In genomic region chr6:107811591-107812218, GRCh38 we compare ENCODE assay signal across 13 cellular contexts. TPM values are rescaled to one million over a fixed set of nuclear protein-coding genes. Genes with fewer than 3 reads are reported as not detected.
A peak's percentile ranks its signal among the peaks of the same experiment; 100 is the strongest.
DNase-seq lines count a peak whose midpoint lies in the region; ATAC-seq and TF ChIP-seq lines count a peak whose summit lies in the region.
"Had no signal": no experiment of that assay in that cellular context is flagged by ENCODE, and none has a peak within 500 bp of the region (broad histone marks: within the 10 kb centered on the region; RNA-seq: fewer than 3 reads in every experiment).

No MANE protein-coding gene starts in this region.

- no peaks in the 10 kb centered on the region for H3K27me3 ChIP-seq in right cardiac atrium (ENCODE audit: control insufficient read depth, insufficient read depth)
- peaks cover 33% of the 10 kb centered on the region for H3K27me3 ChIP-seq in left ventricle myocardium inferior (ENCODE audit: low read depth)
- peaks cover 0 to 6% (median 0%) of the 10 kb centered on the region in 3 donors for H3K27me3 ChIP-seq in stomach

- H3K4me3 ChIP-seq in right cardiac atrium (ENCODE audit: low read length): no peak overlapping the region
- H3K4me3 ChIP-seq in left ventricle myocardium inferior: no peak overlapping the region
- no peak overlapping the region for H3K4me3 ChIP-seq in stomach

- H3K9me3 ChIP-seq in right cardiac atrium (ENCODE audit: control insufficient read depth, low read length) (no peaks in the 10 kb centered on the region), left ventricle myocardium inferior (replicated peaks) (no peaks in the 10 kb centered on the region), stomach (no peaks in the 10 kb centered on the region)

- H3K27ac ChIP-seq in right cardiac atrium (ENCODE audit: low read length): no peak overlapping the region
- H3K27ac ChIP-seq in left ventricle myocardium inferior (replicated peaks): no peak overlapping the region
- no peak overlapping the region for H3K27ac ChIP-seq in stomach

- peaks cover 19% of the 10 kb centered on the region for H3K36me3 Mint-ChIP-seq in activated naive CD8-positive, alpha-beta T cell
- H3K36me3 Mint-ChIP-seq: CD14-positive monocyte had no signal

- H3K36me3 ChIP-seq in left ventricle myocardium inferior: no peaks in the 10 kb centered on the region
- no peaks in the 10 kb centered on the region for H3K36me3 ChIP-seq in stomach

- no peak for TF ChIP-seq POLR2A in stomach (IDR thresholded peaks at IDR 0.05)

- no peaks in the 10 kb centered on the region for H3K27me3 Mint-ChIP-seq in activated naive CD8-positive, alpha-beta T cell

- H3K4me3 Mint-ChIP-seq in activated naive CD8-positive, alpha-beta T cell: no peak overlapping the region
- H3K4me3 Mint-ChIP-seq: CD14-positive monocyte had no signal

- DNase-seq in right cardiac atrium: peak in 1 of 3 donors; percentile 16
- no peak for DNase-seq in left ventricle myocardium inferior
- DNase-seq in kidney tubule cell (ENCODE audit: low spot score): peak; percentile 91
- no peak for DNase-seq in NCI-H1417 (lab: John Stamatoyannopoulos, UW)
- DNase-seq in stomach: no peak
- DNase-seq: activated CD4-positive, alpha-beta T cell treated with anti-CD3 and anti-CD28 coated beads, Interleukin-2, amount 50 U/mL, for 1 hour; cortex of kidney; KG1; stimulated activated naive CD4-positive, alpha-beta T cell treated with Interleukin-2 at 50 U/mL for 16 hours had no signal

- peaks cover 69% of the 10 kb centered on the region for H3K4me1 Mint-ChIP-seq in activated naive CD8-positive, alpha-beta T cell (ENCODE audit: low read depth)
- H3K4me1 Mint-ChIP-seq: CD14-positive monocyte had no signal

- TF ChIP-seq EP300 in stomach (IDR thresholded peaks at IDR 0.05): no peak

- no peaks in the 10 kb centered on the region for H3K4me1 ChIP-seq in right cardiac atrium (ENCODE audit: control insufficient read depth, insufficient read depth, low read length)
- no peaks in the 10 kb centered on the region for H3K4me1 ChIP-seq in left ventricle myocardium inferior
- peaks cover 0 to 10% (median 5%) of the 10 kb centered on the region in 4 donors for H3K4me1 ChIP-seq in stomach

- no peaks in the 10 kb centered on the region for H3K9me3 Mint-ChIP-seq in activated naive CD8-positive, alpha-beta T cell (ENCODE audit: low read depth)
- H3K9me3 Mint-ChIP-seq: CD14-positive monocyte had no signal

- ATAC-seq in right cardiac atrium (peak; percentile 28 to 36), GM21786 (IDR thresholded peaks at IDR 0.05; ENCODE audit: unreplicated experiment) (no peak), HG03439 (IDR thresholded peaks at IDR 0.05; ENCODE audit: unreplicated experiment) (no peak)

- intact Hi-C loops in right cardiac atrium (cut with DNase I) (no loop called here), left ventricle myocardium inferior (cut with micrococcal nuclease) (no loop called here), stomach (cut with DNase I; ENCODE audit: low total_unique reads) (no loop called here)

- 32% methylated on average over 8 of the region's 8 CpGs for WGBS in right cardiac atrium
- 52 to 65% (median 56%) methylated on average over 8 of the region's 8 CpGs for WGBS in stomach, 5 donors

- TF ChIP-seq CTCF in left ventricle myocardium inferior (IDR thresholded peaks at IDR 0.05; ENCODE audit: borderline replicate concordance) (no peak), stomach (IDR thresholded peaks at IDR 0.05) (no peak)

- peak overlapping the region; percentile 69 for H3K27ac Mint-ChIP-seq in activated naive CD8-positive, alpha-beta T cell
- H3K27ac Mint-ChIP-seq: CD14-positive monocyte had no signal

RNA-seq across cellular contexts. Expression of gene SCML4, which starts 12.4 kb away (rescaled TPM):
- under 1 TPM; 0.25 to 0.57 (median 0.32) TPM for total RNA-seq in right cardiac atrium
- 0.09 TPM for polyA plus RNA-seq in right cardiac atrium
- 0.11 TPM for total RNA-seq in left ventricle myocardium inferior
- total RNA-seq in stomach: 10 to 100 TPM in 2 of 5 donors, 1 to 10 TPM in 2, not detected in 1; 3.1 to 11.6 (median 7.4) TPM
- polyA plus RNA-seq in stomach: 1 to 10 TPM in 1 of 3 donors, under 1 TPM in 2; 0.44 to 1.1 (median 0.55) TPM

Comparison
In these comparisons a context has a peak if more than half of its experiments do, and no peak if none do; other contexts are left out.
1. ATAC-seq: peak in right cardiac atrium (2 of 2); none in GM21786 (single experiment) and HG03439 (single experiment).